ENCODE assay signal across 1 cellular context in the genomic region with DNA sequence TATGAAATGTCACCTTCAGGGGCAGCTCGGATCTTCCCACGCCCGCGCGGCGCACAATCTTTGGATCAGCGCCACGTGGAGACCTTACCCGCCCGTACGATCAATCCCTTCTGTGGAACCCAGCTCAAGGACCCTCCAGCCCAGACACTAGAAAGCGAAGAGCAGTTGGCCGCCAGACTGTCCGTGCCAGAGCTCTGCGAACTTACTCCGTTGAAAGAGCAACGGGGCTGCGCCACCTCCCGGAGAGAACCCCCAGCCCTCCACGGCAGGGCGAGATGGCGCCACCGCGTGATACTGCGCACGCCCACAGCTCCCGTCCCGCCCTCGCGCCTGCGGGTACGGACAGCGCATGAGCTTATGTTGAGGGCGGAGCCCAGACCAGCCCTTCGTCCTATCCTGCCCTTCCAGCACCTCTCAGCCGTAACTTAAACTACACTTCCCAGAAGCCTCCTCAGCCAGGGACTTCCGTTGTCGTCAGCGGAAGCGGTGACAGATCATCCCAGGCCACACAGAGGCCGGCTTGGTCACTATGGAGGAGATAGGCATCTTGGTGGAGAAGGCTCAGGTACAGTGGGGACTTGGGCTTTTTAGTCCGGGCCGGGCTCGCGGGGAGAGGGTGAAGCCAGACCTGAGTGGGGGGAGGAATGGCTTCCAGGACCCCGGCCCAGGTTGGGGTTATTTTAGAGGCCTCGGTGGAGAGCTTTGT.
TF ChIP-seq lines count a peak whose summit lies in the region.

A gene (plus strand): TSS at position 492 of the 706 bp plus-strand sequence. CDS start 38 bp downstream, at position 530.

TF ChIP-seq in HEK293, 187 proteins besides CTCF, POLR2A, EP300 and RAD21 (continued from another document):
- TF ChIP-seq, protein P1, sequence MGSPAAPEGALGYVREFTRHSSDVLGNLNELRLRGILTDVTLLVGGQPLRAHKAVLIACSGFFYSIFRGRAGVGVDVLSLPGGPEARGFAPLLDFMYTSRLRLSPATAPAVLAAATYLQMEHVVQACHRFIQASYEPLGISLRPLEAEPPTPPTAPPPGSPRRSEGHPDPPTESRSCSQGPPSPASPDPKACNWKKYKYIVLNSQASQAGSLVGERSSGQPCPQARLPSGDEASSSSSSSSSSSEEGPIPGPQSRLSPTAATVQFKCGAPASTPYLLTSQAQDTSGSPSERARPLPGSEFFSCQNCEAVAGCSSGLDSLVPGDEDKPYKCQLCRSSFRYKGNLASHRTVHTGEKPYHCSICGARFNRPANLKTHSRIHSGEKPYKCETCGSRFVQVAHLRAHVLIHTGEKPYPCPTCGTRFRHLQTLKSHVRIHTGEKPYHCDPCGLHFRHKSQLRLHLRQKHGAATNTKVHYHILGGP (tag by site-specific recombination; IDR thresholded peaks at IDR 0.05): no peak
- peak; percentile 2 for TF ChIP-seq ZNF660 (tag by site-specific recombination; IDR thresholded peaks at IDR 0.05)
- TF ChIP-seq KLF10 (tag by site-specific recombination; IDR thresholded peaks at IDR 0.05): peak; percentile 69; the same call in 1 of the 2 replicates
- TF ChIP-seq, protein P2, sequence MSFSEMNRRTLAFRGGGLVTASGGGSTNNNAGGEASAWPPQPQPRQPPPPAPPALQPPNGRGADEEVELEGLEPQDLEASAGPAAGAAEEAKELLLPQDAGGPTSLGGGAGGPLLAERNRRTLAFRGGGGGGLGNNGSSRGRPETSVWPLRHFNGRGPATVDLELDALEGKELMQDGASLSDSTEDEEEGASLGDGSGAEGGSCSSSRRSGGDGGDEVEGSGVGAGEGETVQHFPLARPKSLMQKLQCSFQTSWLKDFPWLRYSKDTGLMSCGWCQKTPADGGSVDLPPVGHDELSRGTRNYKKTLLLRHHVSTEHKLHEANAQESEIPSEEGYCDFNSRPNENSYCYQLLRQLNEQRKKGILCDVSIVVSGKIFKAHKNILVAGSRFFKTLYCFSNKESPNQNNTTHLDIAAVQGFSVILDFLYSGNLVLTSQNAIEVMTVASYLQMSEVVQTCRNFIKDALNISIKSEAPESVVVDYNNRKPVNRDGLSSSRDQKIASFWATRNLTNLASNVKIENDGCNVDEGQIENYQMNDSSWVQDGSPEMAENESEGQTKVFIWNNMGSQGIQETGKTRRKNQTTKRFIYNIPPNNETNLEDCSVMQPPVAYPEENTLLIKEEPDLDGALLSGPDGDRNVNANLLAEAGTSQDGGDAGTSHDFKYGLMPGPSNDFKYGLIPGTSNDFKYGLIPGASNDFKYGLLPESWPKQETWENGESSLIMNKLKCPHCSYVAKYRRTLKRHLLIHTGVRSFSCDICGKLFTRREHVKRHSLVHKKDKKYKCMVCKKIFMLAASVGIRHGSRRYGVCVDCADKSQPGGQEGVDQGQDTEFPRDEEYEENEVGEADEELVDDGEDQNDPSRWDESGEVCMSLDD (tag by site-specific recombination; IDR thresholded peaks at IDR 0.05): peak; percentile 78
- TF ChIP-seq, protein P3, sequence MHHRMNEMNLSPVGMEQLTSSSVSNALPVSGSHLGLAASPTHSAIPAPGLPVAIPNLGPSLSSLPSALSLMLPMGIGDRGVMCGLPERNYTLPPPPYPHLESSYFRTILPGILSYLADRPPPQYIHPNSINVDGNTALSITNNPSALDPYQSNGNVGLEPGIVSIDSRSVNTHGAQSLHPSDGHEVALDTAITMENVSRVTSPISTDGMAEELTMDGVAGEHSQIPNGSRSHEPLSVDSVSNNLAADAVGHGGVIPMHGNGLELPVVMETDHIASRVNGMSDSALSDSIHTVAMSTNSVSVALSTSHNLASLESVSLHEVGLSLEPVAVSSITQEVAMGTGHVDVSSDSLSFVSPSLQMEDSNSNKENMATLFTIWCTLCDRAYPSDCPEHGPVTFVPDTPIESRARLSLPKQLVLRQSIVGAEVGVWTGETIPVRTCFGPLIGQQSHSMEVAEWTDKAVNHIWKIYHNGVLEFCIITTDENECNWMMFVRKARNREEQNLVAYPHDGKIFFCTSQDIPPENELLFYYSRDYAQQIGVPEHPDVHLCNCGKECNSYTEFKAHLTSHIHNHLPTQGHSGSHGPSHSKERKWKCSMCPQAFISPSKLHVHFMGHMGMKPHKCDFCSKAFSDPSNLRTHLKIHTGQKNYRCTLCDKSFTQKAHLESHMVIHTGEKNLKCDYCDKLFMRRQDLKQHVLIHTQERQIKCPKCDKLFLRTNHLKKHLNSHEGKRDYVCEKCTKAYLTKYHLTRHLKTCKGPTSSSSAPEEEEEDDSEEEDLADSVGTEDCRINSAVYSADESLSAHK (tag by site-specific recombination; IDR thresholded peaks at IDR 0.05): peak; percentile 68; the same call in 1 of the 2 replicates
- TF ChIP-seq ZBTB20 (tag by site-specific recombination; IDR thresholded peaks at IDR 0.05): peak; percentile 85
- peak; percentile 96 for TF ChIP-seq GLIS1 (tag by site-specific recombination; IDR thresholded peaks at IDR 0.05)
- TF ChIP-seq, protein P4, sequence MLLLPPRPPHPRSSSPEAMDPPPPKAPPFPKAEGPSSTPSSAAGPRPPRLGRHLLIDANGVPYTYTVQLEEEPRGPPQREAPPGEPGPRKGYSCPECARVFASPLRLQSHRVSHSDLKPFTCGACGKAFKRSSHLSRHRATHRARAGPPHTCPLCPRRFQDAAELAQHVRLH (tag by site-specific recombination; IDR thresholded peaks at IDR 0.05): peak; percentile 74; the same call in 1 of the 2 replicates
- no peak for TF ChIP-seq ZNF174 (tag by site-specific recombination; IDR thresholded peaks at IDR 0.05)
- TF ChIP-seq ZNF658 (tag by site-specific recombination; IDR thresholded peaks at IDR 0.05): no peak
- 0 out of 2 replicates have a peak, but pooled peaks have one; percentile 45 for TF ChIP-seq ZNF558 (tag by site-specific recombination; IDR thresholded peaks at IDR 0.05)
- TF ChIP-seq ZFP41 (tag by site-specific recombination; IDR thresholded peaks at IDR 0.05; ENCODE audit: borderline replicate concordance): no peak
- peak; percentile 76; the same call in 1 of the 2 replicates for TF ChIP-seq ZNF610 (tag by site-specific recombination; IDR thresholded peaks at IDR 0.05; ENCODE audit: borderline replicate concordance)
- peak; percentile 99 for TF ChIP-seq KLF9 (tag by site-specific recombination; IDR thresholded peaks at IDR 0.05; ENCODE audit: low read depth)
- no peak; the same call in 1 of the 2 replicates for TF ChIP-seq ZNF777 (tag by site-specific recombination; IDR thresholded peaks at IDR 0.05; ENCODE audit: borderline replicate concordance)
- TF ChIP-seq ZNF791 (tag by site-specific recombination; IDR thresholded peaks at IDR 0.05): no peak
- 0 out of 2 replicates have a peak, but pooled peaks have one; percentile 10 for TF ChIP-seq GFI1B (tag by site-specific recombination; IDR thresholded peaks at IDR 0.05)
- no peak for TF ChIP-seq ZNF157 (tag by site-specific recombination; IDR thresholded peaks at IDR 0.05)
- peak; percentile 95 for TF ChIP-seq ZXDB (tag by site-specific recombination; IDR thresholded peaks at IDR 0.05)
